8 cellular contexts compared by ENCODE assay signal in genomic region chr4:121711263-121712000, GRCh38. TPM values are rescaled to one million over a fixed set of nuclear protein-coding genes. Genes with fewer than 3 reads are reported as not detected.
DNase-seq lines count a peak whose midpoint lies in the region; ATAC-seq and TF ChIP-seq lines count a peak whose summit lies in the region.

No MANE protein-coding gene starts in this region.

- ATAC-seq in HG03108 (IDR thresholded peaks at IDR 0.05; ENCODE audit: unreplicated experiment) (peak; percentile 95), left colon (peak; percentile 51)

- H3K4me2 ChIP-seq in BLaER1 treated with 17β-estradiol and CSF1 and Interleukin-3, amounts not matched to agents 10 nM and 100 nM: peak overlapping the region in 6 of 11 experiments; percentile 3 to 61 (median 21); a peak in 7 of 22 replicates

- H3K27me3 ChIP-seq in BLaER1 treated with 17β-estradiol and CSF1 and Interleukin-3, amounts not matched to agents 10 nM and 100 nM: no peaks in the 10 kb centered on the region
- no peaks in the 10 kb centered on the region for H3K27me3 ChIP-seq in colonic mucosa

- no peaks in the 10 kb centered on the region for H3K9me3 ChIP-seq in BLaER1 treated with 17β-estradiol and CSF1 and Interleukin-3, amounts not matched to agents 10 nM and 100 nM (replicated peaks in 1 of 11)
- no peaks in the 10 kb centered on the region for H3K9me3 ChIP-seq in colonic mucosa

- no peak overlapping the region for H3K27ac ChIP-seq in BLaER1 treated with 17β-estradiol and CSF1 and Interleukin-3, amounts not matched to agents 10 nM and 100 nM
- H3K27ac ChIP-seq in colonic mucosa: peak overlapping the region; percentile 34

- no peaks in the 10 kb centered on the region for H4K20me1 ChIP-seq in BLaER1 treated with 17β-estradiol and CSF1 and Interleukin-3, amounts not matched to agents 10 nM and 100 nM

- peaks cover 0 to 15% (median 2%) of the 10 kb centered on the region in 10 experiments; a peak in 6 of 20 replicates for H3K4me1 ChIP-seq in BLaER1 treated with 17β-estradiol and CSF1 and Interleukin-3, amounts not matched to agents 10 nM and 100 nM
- H3K4me1 ChIP-seq in colonic mucosa: no peaks in the 10 kb centered on the region

- no peak for TF ChIP-seq CTCF in colonic mucosa (IDR thresholded peaks at IDR 0.05)

- DNase-seq in GM19238 (ENCODE audit: insufficient read length, low spot score) (peak; percentile 25), RPMI7951 (ENCODE audit: low read depth) (peak; percentile 97), colonic mucosa (peak; percentile 59), left colon (peak; percentile 61 to 65), NCI-H1105 (lab: John Stamatoyannopoulos, UW) (no peak)
- DNase-seq in stimulated activated CD4-positive, alpha-beta T cell treated with anti-CD3 and anti-CD28 coated beads, Interleukin-12 subunit alpha, Interleukin-12 subunit beta, amount 100 ng/mL, for 4 hours: peak; percentile 10

- intact Hi-C loops in colonic mucosa (cut with DNase I) (no loop called here), left colon (cut with DNase I, micrococcal nuclease) (no loop called here)

- H3K9ac ChIP-seq in BLaER1 treated with 17β-estradiol and CSF1 and Interleukin-3, amounts not matched to agents 10 nM and 100 nM: 0 out of 22 replicates have a peak overlapping the region, but pooled peaks of 1 of the 11 experiments have one; percentile 0
- H3K9ac ChIP-seq in colonic mucosa (ENCODE audit: low read depth in 2 of 2, low read length in 2 of 2): peak overlapping the region in 1 of 2 donors; percentile 4

- no peaks in the 10 kb centered on the region for H3K36me3 ChIP-seq in BLaER1 treated with 17β-estradiol and CSF1 and Interleukin-3, amounts not matched to agents 10 nM and 100 nM
- no peaks in the 10 kb centered on the region for H3K36me3 ChIP-seq in colonic mucosa

- no peak overlapping the region for H3K4me3 ChIP-seq in BLaER1 treated with 17β-estradiol and CSF1 and Interleukin-3, amounts not matched to agents 10 nM and 100 nM
- H3K4me3 ChIP-seq in colonic mucosa: no peak overlapping the region

RNA-seq across cellular contexts. Expression of gene ANXA5, which starts 14.7 kb away (rescaled TPM):
- 393 and 478 TPM in 2 replicates for total RNA-seq in RPMI7951 (2014; rRNA removed; shearing (Covaris generic))
- 100 to 1,000 TPM in 1 of 2 donors, 10 to 100 TPM in 1; 88.4 to 122 TPM for total RNA-seq in colonic mucosa
- total RNA-seq in left colon: 10 to 100 TPM; 61.3 to 84.7 TPM

RNA-seq across cellular contexts. Expression of gene SMIM43, which starts 53.5 kb away (rescaled TPM):
- not detected in 2 replicates for total RNA-seq in RPMI7951 (2014; rRNA removed; shearing (Covaris generic))
- total RNA-seq in colonic mucosa: under 1 TPM in 1 of 2 donors, not detected in 1; 0.21 TPM
- under 1 TPM in 1 of 2 donors, not detected in 1; 0.17 TPM for total RNA-seq in left colon
